13 cellular contexts compared by ENCODE assay signal in genomic region chr1:94335447-94335846, GRCh38.
DNase-seq lines count a peak whose midpoint lies in the region; ATAC-seq, FAIRE-seq and TF ChIP-seq lines count a peak whose summit lies in the region.
"Had no signal": no experiment of that assay in that cellular context is flagged by ENCODE, and none has a peak within 500 bp of the region (broad histone marks: within the 10 kb centered on the region; RNA-seq: fewer than 3 reads in every experiment).

No MANE protein-coding gene starts in this region.

- no peak for TF ChIP-seq POLR2A in H54 (IDR thresholded peaks at IDR 0.05; ENCODE audit: low read depth, low read length)

- H3K9ac ChIP-seq in subcutaneous abdominal adipose tissue (ENCODE audit: low read length in 5 of 5): no peak overlapping the region
- H3K9ac ChIP-seq: BLaER1 treated with 17β-estradiol and CSF1 and Interleukin-3, amounts not matched to agents 10 nM and 100 nM had no signal

- no peaks in the 10 kb centered on the region for H3K36me3 ChIP-seq in subcutaneous abdominal adipose tissue (ENCODE audit: control insufficient read depth in 5 of 5, insufficient read depth in 5 of 5, low read length in 5 of 5)
- H3K36me3 ChIP-seq: BLaER1 treated with 17β-estradiol and CSF1 and Interleukin-3, amounts not matched to agents 10 nM and 100 nM; cardiac muscle cell; gastroesophageal sphincter; pancreas had no signal

- H3K9me3 ChIP-seq in subcutaneous abdominal adipose tissue (ENCODE audit: control insufficient read depth in 5 of 5, low read length in 5 of 5): no peaks in the 10 kb centered on the region
- H3K9me3 ChIP-seq: BLaER1 treated with 17β-estradiol and CSF1 and Interleukin-3, amounts not matched to agents 10 nM and 100 nM; gastroesophageal sphincter; pancreas had no signal

- peak overlapping the region; percentile 8 for H3K27ac ChIP-seq in subcutaneous abdominal adipose tissue (ENCODE audit: low read depth, low read length)
- H3K27ac ChIP-seq: BLaER1 treated with 17β-estradiol and CSF1 and Interleukin-3, amounts not matched to agents 10 nM and 100 nM; cardiac muscle cell; HL-60; pancreas had no signal

- H3K27me3 ChIP-seq in subcutaneous abdominal adipose tissue (ENCODE audit: control insufficient read depth in 5 of 5, insufficient read depth in 4 of 5, low read length in 5 of 5): no peaks in the 10 kb centered on the region
- H3K27me3 ChIP-seq: BLaER1 treated with 17β-estradiol and CSF1 and Interleukin-3, amounts not matched to agents 10 nM and 100 nM; cardiac muscle cell; gastroesophageal sphincter; pancreas had no signal

- peak; percentile 42 for ATAC-seq in GM21529 (IDR thresholded peaks at IDR 0.05; ENCODE audit: unreplicated experiment)
- peak; percentile 48 for ATAC-seq in HG03432 (IDR thresholded peaks at IDR 0.05; ENCODE audit: unreplicated experiment)
- no peak for ATAC-seq in GM21717 (IDR thresholded peaks at IDR 0.05; ENCODE audit: unreplicated experiment)
- ATAC-seq in HG03097 (IDR thresholded peaks at IDR 0.05; ENCODE audit: low FRiP score, unreplicated experiment): no peak

- FAIRE-seq in H54 (lab: Jason Lieb, UNC): no peak

- DNase-seq in fibroblast of peridontal ligament (ENCODE audit: extremely low read depth) (peak; percentile 21), H54 (ENCODE audit: insufficient read length, low spot score) (no peak)
- DNase-seq: stimulated activated CD4-positive, alpha-beta T cell treated with anti-CD3 and anti-CD28 coated beads, Interleukin-12 subunit alpha, Interleukin-12 subunit beta, amount 100 ng/mL, for 4 hours had no signal

- no peak overlapping the region for H3K4me3 ChIP-seq in subcutaneous abdominal adipose tissue (ENCODE audit: low read depth in 1 of 5, low read length in 5 of 5)
- H3K4me3 ChIP-seq: BLaER1 treated with 17β-estradiol and CSF1 and Interleukin-3, amounts not matched to agents 10 nM and 100 nM; cardiac muscle cell; gastroesophageal sphincter; pancreas had no signal

- H3K4me1 ChIP-seq in subcutaneous abdominal adipose tissue (ENCODE audit: control insufficient read depth in 5 of 5, insufficient read depth in 5 of 5, low read length in 5 of 5): peaks cover 0 to 15% (median 2%) of the 10 kb centered on the region in 5 donors

Comparison
In these comparisons a context has a peak if more than half of its experiments do, and no peak if none do; other contexts are left out.
1. ATAC-seq: peak in GM21529 (single experiment) and HG03432 (single experiment); none in GM21717 (single experiment) and HG03097 (single experiment).